27 cellular contexts compared by ENCODE assay signal in the genomic region with DNA sequence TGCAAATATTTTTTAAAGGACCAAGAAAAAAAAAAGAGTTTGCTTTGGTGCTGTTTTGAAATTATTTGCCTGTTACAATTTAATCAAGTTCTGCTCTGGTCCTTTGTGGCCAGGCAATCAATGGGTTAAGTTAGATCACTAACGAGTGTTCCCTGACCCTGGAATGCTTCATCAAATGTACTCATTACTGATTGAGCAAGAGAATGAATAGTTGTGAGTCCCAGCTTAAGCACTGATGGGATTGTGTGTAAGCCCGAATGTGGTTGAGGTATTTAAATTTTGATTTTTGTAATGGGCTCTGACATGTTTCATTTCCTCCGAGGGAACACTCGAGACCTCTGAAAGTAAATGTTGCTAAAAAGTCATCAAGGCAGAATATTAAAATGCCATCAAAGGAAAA.
"Had no signal": no experiment of that assay in that cellular context is flagged by ENCODE, and none has a peak within 500 bp of the region (broad histone marks: within the 10 kb centered on the region; RNA-seq: fewer than 3 reads in every experiment).

No MANE protein-coding gene starts in this region.

- H3K27me3 ChIP-seq: neutrophil, pancreas, right atrium auricular region, sigmoid colon, stomach, thyroid gland, vagina had no signal

- H3K36me3 ChIP-seq: heart right ventricle, left ventricle myocardium inferior, lower lobe of right lung, neutrophil, pancreas, right atrium auricular region, sigmoid colon, stomach, thyroid gland, vagina had no signal

- H3K4me1 ChIP-seq: left ventricle myocardium inferior, lower lobe of right lung, pancreas, right atrium auricular region, sigmoid colon, stomach, thyroid gland, vagina had no signal

- H3K4me1 Mint-ChIP-seq: immature natural killer cell; memory B cell; naive B cell; neural crest cell; stimulated activated effector memory CD8-positive, alpha-beta T cell treated with anti-CD3 and anti-CD28 coated beads, Interleukin-12 subunit alpha, Interleukin-12 subunit beta, amount 100 ng/mL, for 72 hours had no signal

- H3K4me3 ChIP-seq: dorsolateral prefrontal cortex, heart right ventricle, left ventricle myocardium inferior, lower lobe of right lung, mucosa of descending colon, pancreas, right atrium auricular region, sigmoid colon, stomach, thyroid gland, vagina had no signal

- H3K9me3 ChIP-seq: left ventricle myocardium inferior, lower lobe of right lung, neutrophil, pancreas, right atrium auricular region, thyroid gland, vagina had no signal

- H3K36me3 Mint-ChIP-seq: immature natural killer cell; memory B cell; naive B cell; natural killer cell treated with Interleukin-12 subunit alpha and Interleukin-12 subunit beta and Interleukin-15 and Interleukin-18, amount 100 ng/mL, for 72 hours; stimulated activated effector memory CD8-positive, alpha-beta T cell treated with anti-CD3 and anti-CD28 coated beads, Interleukin-12 subunit alpha, Interleukin-12 subunit beta, amount 100 ng/mL, for 72 hours had no signal

- H3K27ac Mint-ChIP-seq: immature natural killer cell; memory B cell; naive B cell; natural killer cell treated with Interleukin-12 subunit alpha and Interleukin-12 subunit beta and Interleukin-15 and Interleukin-18, amount 100 ng/mL, for 72 hours; stimulated activated effector memory CD8-positive, alpha-beta T cell treated with anti-CD3 and anti-CD28 coated beads, Interleukin-12 subunit alpha, Interleukin-12 subunit beta, amount 100 ng/mL, for 72 hours had no signal

- H3K27me3 Mint-ChIP-seq: memory B cell, naive B cell had no signal

- DNase-seq: dorsolateral prefrontal cortex; effector CD4-positive, alpha-beta T cell; foreskin melanocyte; glutamatergic neuron; heart right ventricle; hippocampal formation; immature natural killer cell; islet precursor cell; left colon; left ventricle myocardium inferior; lower lobe of right lung; mucosa of descending colon; naive B cell; pancreas; sigmoid colon; stimulated activated CD4-positive, alpha-beta T cell treated with anti-CD3 and anti-CD28 coated beads, Interleukin-2, amount 100 ng/mL, for 24 hours; stimulated activated CD4-positive, alpha-beta T cell treated with anti-CD3 and anti-CD28 coated beads, Interleukin-4, amount 100 ng/mL, for 24 hours; stimulated activated naive CD4-positive, alpha-beta T cell treated with Interleukin-2 at 50 U/mL for 16 hours; stomach; thyroid gland had no signal

- H3K27ac ChIP-seq: dorsolateral prefrontal cortex, heart right ventricle, left ventricle myocardium inferior, lower lobe of right lung, neutrophil, pancreas, right atrium auricular region, sigmoid colon, stomach, thyroid gland, vagina had no signal

- H3K4me3 Mint-ChIP-seq: immature natural killer cell; memory B cell; naive B cell; natural killer cell treated with Interleukin-12 subunit alpha and Interleukin-12 subunit beta and Interleukin-15 and Interleukin-18, amount 100 ng/mL, for 72 hours; neural crest cell; stimulated activated effector memory CD8-positive, alpha-beta T cell treated with anti-CD3 and anti-CD28 coated beads, Interleukin-12 subunit alpha, Interleukin-12 subunit beta, amount 100 ng/mL, for 72 hours had no signal
